ENCODE assay signal across 1 cellular context in genomic region chr6:43952746-43953145, GRCh38.
TF ChIP-seq lines count a peak whose summit lies in the region.

No MANE protein-coding gene starts in this region.

TF ChIP-seq in GM12878, 131 proteins besides CTCF, POLR2A, EP300 and RAD21 (continued from another document):
- no peak for TF ChIP-seq ZBTB40 (IDR thresholded peaks at IDR 0.05; ENCODE audit: borderline replicate concordance)
- no peak for TF ChIP-seq SMC3 (IDR thresholded peaks at IDR 0.05; ENCODE audit: borderline replicate concordance, low read length)
